ENCODE assay signal across 15 cellular contexts in genomic region chrX:13470680-13470967, GRCh38.
DNase-seq lines count a peak whose midpoint lies in the region; ATAC-seq, FAIRE-seq and TF ChIP-seq lines count a peak whose summit lies in the region.
"Had no signal": no experiment of that assay in that cellular context is flagged by ENCODE, and none has a peak within 500 bp of the region (broad histone marks: within the 10 kb centered on the region; RNA-seq: fewer than 3 reads in every experiment).

No MANE protein-coding gene starts in this region.

- H3K27me3 ChIP-seq in adrenal gland (no peaks in the 10 kb centered on the region), mesenchymal stem cell (ENCODE audit: control insufficient read depth in 1 of 2, insufficient read depth in 1 of 2, low read length in 2 of 2) (peaks cover 0 to 5% of the 10 kb centered on the region in 2 experiments)

- H2BK5ac ChIP-seq in mesenchymal stem cell (ENCODE audit: low read depth, low read length, poor library complexity, severe bottlenecking) = no peak overlapping the region

- H3K27ac ChIP-seq in A549 (no peak overlapping the region), adrenal gland (peak overlapping the region in 3 of 5 donors; percentile 26 to 68 (median 67)), mesenchymal stem cell (ENCODE audit: low read length, poor library complexity, severe bottlenecking) (no peak overlapping the region)

- ATAC-seq in A549 (no peak), GM19467 (IDR thresholded peaks at IDR 0.05; ENCODE audit: unreplicated experiment) (no peak), HG02885 (IDR thresholded peaks at IDR 0.05; ENCODE audit: poor library complexity, unreplicated experiment) (no peak)
- ATAC-seq: Panc1 had no signal

- no peak for TF ChIP-seq EP300 in A549 (IDR thresholded peaks at IDR 0.05)

- no peak overlapping the region for H4K8ac ChIP-seq in mesenchymal stem cell (ENCODE audit: low read length)

- H2BK15ac ChIP-seq in mesenchymal stem cell (ENCODE audit: low read depth, poor library complexity, severe bottlenecking) = no peak overlapping the region

- TF ChIP-seq POLR2A in A549 (IDR thresholded peaks at IDR 0.05; ENCODE audit: low read length) (no peak), adrenal gland (IDR thresholded peaks at IDR 0.05) (no peak)

- POLR2A ChIA-PET in A549 (lab: Yijun Ruan, JAX) = no interaction called here

- intact Hi-C loops in adrenal gland (cut with DNase I) = no loop called here

- WGBS in A549 (ENCODE audit: missing lambda C conversion rate) = 93% methylated on average over 3 of the region's 3 CpGs
- WGBS in adrenal gland, 4 donors = 57 to 70% (median 65%) methylated on average over 3 of the region's 3 CpGs
- WGBS in mesenchymal stem cell = 93% methylated on average over 3 of the region's 3 CpGs

- no peak overlapping the region for H3K4me3 ChIP-seq in A549
- H3K4me3 ChIP-seq in adrenal gland = no peak overlapping the region
- no peak overlapping the region for H3K4me3 ChIP-seq in mesenchymal stem cell (ENCODE audit: insufficient read depth in 1 of 2, low read depth in 1 of 2, low read length in 2 of 2)

- no peaks in the 10 kb centered on the region for H3K79me1 ChIP-seq in mesenchymal stem cell (replicated peaks; ENCODE audit: low read length, poor library complexity, severe bottlenecking)

- H3K9me3 ChIP-seq in A549 (no peaks in the 10 kb centered on the region), adrenal gland (replicated peaks in 1 of 3) (no peaks in the 10 kb centered on the region), mesenchymal stem cell (ENCODE audit: control insufficient read depth, low read length) (no peaks in the 10 kb centered on the region)

- H2AK5ac ChIP-seq in mesenchymal stem cell (ENCODE audit: low read length, severe bottlenecking) = no peak overlapping the region

- FAIRE-seq in A549 (lab: Jason Lieb, UNC) (no peak), GM19239 (lab: Jason Lieb, UNC) (peak; percentile 8)

- H3K4ac ChIP-seq in mesenchymal stem cell (ENCODE audit: low read depth in 1 of 2, low read length in 2 of 2) = no peak overlapping the region

- DNase-seq in A549 (ENCODE audit: low read depth in 1 of 2, low spot score in 1 of 2) (no peak), GM19239 (ENCODE audit: insufficient read length, low spot score) (no peak), adrenal gland (no peak), mesenchymal stem cell (no peak), SHP77 (lab: John Stamatoyannopoulos, UW) (no peak), Ammon's horn (ENCODE audit: low spot score) (no peak)
- DNase-seq: COR-L47, MV-4-11, NCI-H1417 treated with DMSO at 0.1 percent for 48 hours, NCI-H2081, NCI-H345, Right ventricle myocardium superior had no signal

- H3K4me1 ChIP-seq in A549 = peaks cover 7% of the 10 kb centered on the region; the same call in 1 of the 3 replicates
- H3K4me1 ChIP-seq in adrenal gland (replicated peaks in 1 of 2) = no peaks in the 10 kb centered on the region
- H3K4me1 ChIP-seq in mesenchymal stem cell (ENCODE audit: control insufficient read depth, insufficient read depth, low read depth, low read length) = peaks cover 3% of the 10 kb centered on the region

- no peak overlapping the region for H3K23ac ChIP-seq in mesenchymal stem cell (ENCODE audit: low read length in 2 of 2)

- H3K4me2 ChIP-seq in A549 (0 out of 3 replicates have a peak overlapping the region, but pooled peaks have one; percentile 14), mesenchymal stem cell (ENCODE audit: low read length, poor library complexity, severe bottlenecking) (no peak overlapping the region)

- TF ChIP-seq RAD21 in A549 (conservative IDR thresholded peaks at IDR 0.05 in 1 of 2, IDR thresholded peaks at IDR 0.05 in 1 of 2) = no peak

- H4K91ac ChIP-seq in mesenchymal stem cell (ENCODE audit: low read length) = no peak overlapping the region

- TF ChIP-seq CTCF in A549 (IDR thresholded peaks at IDR 0.05) (no peak), adrenal gland (IDR thresholded peaks at IDR 0.05) (no peak)

- H3K9ac ChIP-seq in mesenchymal stem cell (ENCODE audit: low read length) = peak overlapping the region; percentile 57

- no peak overlapping the region for H3K18ac ChIP-seq in mesenchymal stem cell (ENCODE audit: low read depth in 1 of 2, low read length in 2 of 2)

- CTCF ChIA-PET in A549 (lab: Yijun Ruan, JAX) = interaction anchor here (1.4 kb wide), 1 partner anchor 657 kb away, joined by 3 read pairs; no protein-coding TSS in a partner anchor

- H2BK120ac ChIP-seq in mesenchymal stem cell (ENCODE audit: low read depth, low read length) = no peak overlapping the region

- H3K14ac ChIP-seq in mesenchymal stem cell (ENCODE audit: low read length in 2 of 2) = no peak overlapping the region

- no peak overlapping the region for H2AFZ ChIP-seq in mesenchymal stem cell (ENCODE audit: low read depth, low read length)

- H2BK12ac ChIP-seq in mesenchymal stem cell (ENCODE audit: low read length in 2 of 2) = peak overlapping the region in 1 of 2 experiments; percentile 23

- H3K36me3 ChIP-seq in adrenal gland (replicated peaks in 1 of 2) (no peaks in the 10 kb centered on the region), mesenchymal stem cell (ENCODE audit: control insufficient read depth in 1 of 2, insufficient read depth in 2 of 2, low read depth in 1 of 2, low read length in 2 of 2) (no peaks in the 10 kb centered on the region)

TF ChIP-seq in A549, 52 proteins besides CTCF, POLR2A, EP300 and RAD21:
- TF ChIP-seq ZNF302 (CRISPR knock-in tag; IDR thresholded peaks at IDR 0.05) (no peak), EHF (CRISPR knock-in tag; IDR thresholded peaks at IDR 0.05) (no peak), CHD4 (IDR thresholded peaks at IDR 0.05; ENCODE audit: borderline replicate concordance) (no peak), SREBF2 (IDR thresholded peaks at IDR 0.05) (no peak), BHLHE40 (IDR thresholded peaks at IDR 0.05; ENCODE audit: low read depth, low read length) (no peak)

Comparison
In these comparisons a context has a peak if more than half of its experiments do, and no peak if none do; other contexts are left out.
1. H3K27ac ChIP-seq: peak in adrenal gland (3 of 5); none in A549 (0 of 2) and mesenchymal stem cell (single experiment).